8 cellular contexts compared by ENCODE assay signal in genomic region chr19:12938536-12939291, GRCh38. TPM values are rescaled to one million over a fixed set of nuclear protein-coding genes. Genes with fewer than 3 reads are reported as not detected.
DNase-seq lines count a peak whose midpoint lies in the region; ATAC-seq and TF ChIP-seq lines count a peak whose summit lies in the region.

CALR (plus strand) TSS chr19:12938609; CDS start chr19:12938680, 71 bp downstream.

- H3K9me3 ChIP-seq in HUES48 (ENCODE audit: control insufficient read depth, insufficient read depth, low read length) (no peaks in the 10 kb centered on the region), neutrophil (no peaks in the 10 kb centered on the region)

- TF ChIP-seq CTCF in fibroblast of villous mesenchyme (IDR thresholded peaks at IDR 0.05; ENCODE audit: insufficient read depth, low read depth, low read length) (peak; percentile 20), neutrophil (IDR thresholded peaks at IDR 0.05) (peak; percentile 52)

- peak within 1 kb of the TSS; percentile 97 for H3K27ac Mint-ChIP-seq in activated CD8-positive, alpha-beta T cell treated with anti-CD3 and anti-CD28 coated beads, Interleukin-2, amount 10 ng/mL, durations not matched to agents 7 days and 5 days

- peak within 1 kb of the TSS; percentile 93 for H3K9ac ChIP-seq in HUES48 (ENCODE audit: low read depth, low read length)

- DNase-seq in activated CD4-positive, CD25-positive, alpha-beta regulatory T cell treated with anti-CD3 and anti-CD28 coated beads, Interleukin-2, amount 50 U/mL, for 72 hours = no peak
- no peak for DNase-seq in activated CD8-positive, alpha-beta T cell treated with anti-CD3 and anti-CD28 coated beads, Interleukin-2, amount 10 ng/mL, durations not matched to agents 7 days and 5 days
- DNase-seq in fibroblast of villous mesenchyme (ENCODE audit: low read depth) = peak; percentile 48
- no peak for DNase-seq in iPS-NIHi7 (ENCODE audit: extremely low spot score)

- peak; percentile 2 to 7 for ATAC-seq in activated CD4-positive, CD25-positive, alpha-beta regulatory T cell treated with anti-CD3 and anti-CD28 coated beads, Interleukin-2, amount 50 U/mL, for 24 hours
- ATAC-seq in activated CD8-positive, alpha-beta T cell treated with anti-CD3 and anti-CD28 coated beads, Interleukin-2, amount 10 ng/mL, durations not matched to agents 7 days and 5 days = peak; percentile 6
- ATAC-seq in HG03095 (IDR thresholded peaks at IDR 0.05; ENCODE audit: unreplicated experiment) = no peak

- peak within 1 kb of the TSS; percentile 99 for H3K4me3 Mint-ChIP-seq in activated CD8-positive, alpha-beta T cell treated with anti-CD3 and anti-CD28 coated beads, Interleukin-2, amount 10 ng/mL, durations not matched to agents 7 days and 5 days

- peak within 1 kb of the TSS; percentile 98 for H3K4me3 ChIP-seq in HUES48 (ENCODE audit: low read depth, low read length)
- H3K4me3 ChIP-seq in fibroblast of villous mesenchyme (ENCODE audit: low read depth, low read length) = peak within 1 kb of the TSS; percentile 92
- H3K4me3 ChIP-seq in neutrophil (ENCODE audit: low read depth in 1 of 2, low read length in 1 of 2) = peak within 1 kb of the TSS; percentile 95 to 100

- H3K27me3 ChIP-seq in HUES48 (ENCODE audit: control insufficient read depth, insufficient read depth, low read length) = no peaks in the 10 kb centered on the region
- H3K27me3 ChIP-seq in neutrophil = no peaks in the 10 kb centered on the region

- H3K4me1 Mint-ChIP-seq in activated CD8-positive, alpha-beta T cell treated with anti-CD3 and anti-CD28 coated beads, Interleukin-2, amount 10 ng/mL, durations not matched to agents 7 days and 5 days (ENCODE audit: low read depth) = peaks cover 66% of the 10 kb centered on the region

- H3K36me3 Mint-ChIP-seq in activated CD8-positive, alpha-beta T cell treated with anti-CD3 and anti-CD28 coated beads, Interleukin-2, amount 10 ng/mL, durations not matched to agents 7 days and 5 days (ENCODE audit: low read depth) = peaks cover 53% of the 10 kb centered on the region

- CTCF ChIA-PET in activated CD8-positive, alpha-beta T cell treated with anti-CD3 and anti-CD28 coated beads, Interleukin-2, amount 10 ng/mL, durations not matched to agents 7 days and 5 days (lab: Charles Lee) = interaction anchor here (0.8 to 2.1 kb wide), 6 partner anchors 8 to 156 kb away, joined by 4 to 27 read pairs (median 6); partner anchors contain the start of genes JUNB and KLF1

- peaks cover 47% of the 10 kb centered on the region for H3K36me3 ChIP-seq in HUES48 (ENCODE audit: control insufficient read depth, insufficient read depth, low read length)
- peaks cover 24% of the 10 kb centered on the region for H3K36me3 ChIP-seq in neutrophil

- peaks cover 22% of the 10 kb centered on the region for H3K4me1 ChIP-seq in HUES48 (ENCODE audit: control insufficient read depth, insufficient read depth, low read length)
- peaks cover 50 to 52% of the 10 kb centered on the region in 2 experiments for H3K4me1 ChIP-seq in neutrophil (ENCODE audit: control insufficient read depth in 1 of 2, insufficient read depth in 1 of 2, low read depth in 1 of 2, low read length in 1 of 2)

- H3K27ac ChIP-seq in HUES48 (ENCODE audit: low read depth, low read length) (peak within 1 kb of the TSS; percentile 80), neutrophil (peak within 1 kb of the TSS; percentile 82)

- POLR2A ChIA-PET in activated CD8-positive, alpha-beta T cell treated with anti-CD3 and anti-CD28 coated beads, Interleukin-2, amount 10 ng/mL, durations not matched to agents 7 days and 5 days (lab: Charles Lee) = interaction anchor here (0.7 to 3.1 kb wide), 18 partner anchors 7 to 243 kb away, joined by 3 to 20 read pairs (median 4); partner anchors contain the start of genes DNASE2, GCDH, JUNB and RAD23A

- H3K9me3 Mint-ChIP-seq in activated CD8-positive, alpha-beta T cell treated with anti-CD3 and anti-CD28 coated beads, Interleukin-2, amount 10 ng/mL, durations not matched to agents 7 days and 5 days (ENCODE audit: insufficient read depth) = no peaks in the 10 kb centered on the region

- H3K27me3 Mint-ChIP-seq in activated CD8-positive, alpha-beta T cell treated with anti-CD3 and anti-CD28 coated beads, Interleukin-2, amount 10 ng/mL, durations not matched to agents 7 days and 5 days (ENCODE audit: low read depth) = no peaks in the 10 kb centered on the region

RNA-seq across cellular contexts. Expression of gene CALR, which starts in this region (rescaled TPM):
- 100 to 1,000 TPM; 875 to 886 TPM for total RNA-seq in activated CD8-positive, alpha-beta T cell treated with anti-CD3 and anti-CD28 coated beads, Interleukin-2, amount 10 ng/mL, durations not matched to agents 7 days and 5 days
- total RNA-seq in fibroblast of villous mesenchyme = 2,107 and 2,588 TPM in 2 replicates
